In the genomic region with DNA sequence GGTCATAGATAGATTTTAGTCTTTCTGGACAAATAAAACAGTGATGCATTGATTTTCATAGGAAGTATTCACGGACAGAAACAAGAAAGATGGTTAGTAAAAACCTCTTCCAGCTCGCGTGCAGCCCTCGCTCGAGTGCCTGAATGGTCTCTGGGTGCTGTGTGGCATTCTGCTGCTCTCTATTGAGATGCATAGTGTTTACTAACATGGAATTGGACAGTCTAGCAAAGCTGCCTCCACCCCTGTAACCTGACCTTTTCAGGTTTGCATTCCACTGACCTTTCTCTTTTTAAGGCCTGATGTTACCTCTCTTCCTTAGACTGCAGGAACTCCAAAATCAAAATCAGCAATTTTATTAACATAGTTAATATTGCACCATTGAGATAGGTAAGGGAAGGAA, we compare ENCODE assay signal across 31 cellular contexts.
"Had no signal": no experiment of that assay in that cellular context is flagged by ENCODE, and none has a peak within 500 bp of the region (broad histone marks: within the 10 kb centered on the region; RNA-seq: fewer than 3 reads in every experiment).

No MANE protein-coding gene starts in this region.

- H3K9me3 ChIP-seq: adrenal gland, body of pancreas, esophagus muscularis mucosa, gastrocnemius medialis had no signal

- ATAC-seq: activated naive CD8-positive, alpha-beta T cell treated with anti-CD3 and anti-CD28 coated beads, Interleukin-2, amount 50 U/mL, for 24 hours; activated T-cell treated with anti-CD3 and anti-CD28 coated beads, Interleukin-2, amount 50 U/mL, for 72 hours; body of pancreas; effector memory CD8-positive, alpha-beta T cell; foreskin keratinocyte; gastrocnemius medialis; T-helper 17 cell had no signal

- H3K4me1 ChIP-seq: adrenal gland, body of pancreas, esophagus muscularis mucosa, foreskin keratinocyte, gastrocnemius medialis had no signal

- DNase-seq: activated CD4-positive, alpha-beta memory T cell treated with anti-CD3 and anti-CD28 coated beads, Interleukin-2, amount 10 ng/mL, durations not matched to agents 7 days and 5 days; activated CD4-positive, alpha-beta T cell treated with anti-CD3 and anti-CD28 coated beads for 1 hour; activated CD4-positive, alpha-beta T cell treated with anti-CD3 and anti-CD28 coated beads for 4 hours; activated CD4-positive, alpha-beta T cell treated with anti-CD3 and anti-CD28 coated beads, Interleukin-2, amount 10 ng/mL, durations not matched to agents 7 days and 5 days; activated CD4-positive, alpha-beta T cell treated with anti-CD3 and anti-CD28 coated beads, Interleukin-2, amount 50 U/mL, for 4 hours; activated CD8-positive, alpha-beta memory T cell treated with anti-CD3 and anti-CD28 coated beads, Interleukin-2, amount 50 U/mL, for 48 hours; activated effector memory CD4-positive, alpha-beta T cell treated with anti-CD3 and anti-CD28 coated beads, Interleukin-2, amount 50 U/mL, for 16 hours; activated naive CD4-positive, alpha-beta T cell treated with anti-CD3 and anti-CD28 coated beads for 36 hours; activated naive CD8-positive, alpha-beta T cell treated with anti-CD3 and anti-CD28 coated beads for 36 hours; activated naive CD8-positive, alpha-beta T cell treated with anti-CD3 and anti-CD28 coated beads, Interleukin-2, amount 50 U/mL, for 24 hours; activated T-cell treated with anti-CD3 and anti-CD28 coated beads for 4 hours; activated T-cell treated with anti-CD3 and anti-CD28 coated beads, Interleukin-2, amount 50 U/mL, for 24 hours; activated T-cell treated with anti-CD3 and anti-CD28 coated beads, Interleukin-2, amount 50 U/mL, for 72 hours; adrenal gland; amygdala; aorta; body of pancreas; caudate nucleus; cortex of kidney; dermis blood vessel endothelial cell; effector CD4-positive, alpha-beta T cell; effector memory CD8-positive, alpha-beta T cell; erythroblast; foreskin keratinocyte; gastrocnemius medialis; T-helper 1 cell; T-helper 17 cell; T1000 had no signal

- H3K4me3 ChIP-seq: adrenal gland, body of pancreas, esophagus muscularis mucosa, gastrocnemius medialis had no signal

- H3K27me3 ChIP-seq: adrenal gland, body of pancreas, esophagus muscularis mucosa, foreskin keratinocyte, gastrocnemius medialis had no signal

- H3K36me3 ChIP-seq: adrenal gland, esophagus muscularis mucosa, gastrocnemius medialis had no signal

- H3K36me3 Mint-ChIP-seq: activated naive CD4-positive, alpha-beta T cell treated with anti-CD3 and anti-CD28 coated beads, Interleukin-2, amount 50 U/mL, for 24 hours; activated naive CD8-positive, alpha-beta T cell treated with anti-CD3 and anti-CD28 coated beads for 36 hours had no signal

- H3K27ac Mint-ChIP-seq: activated CD4-positive, alpha-beta memory T cell treated with anti-CD3 and anti-CD28 coated beads, Interleukin-2, amount 10 ng/mL, durations not matched to agents 7 days and 5 days; activated CD4-positive, alpha-beta T cell treated with anti-CD3 and anti-CD28 coated beads, Interleukin-2, amount 10 ng/mL, durations not matched to agents 7 days and 5 days; activated naive CD4-positive, alpha-beta T cell treated with anti-CD3 and anti-CD28 coated beads for 36 hours; activated naive CD4-positive, alpha-beta T cell treated with anti-CD3 and anti-CD28 coated beads, Interleukin-2, amount 50 U/mL, for 24 hours; activated naive CD8-positive, alpha-beta T cell treated with anti-CD3 and anti-CD28 coated beads for 36 hours; activated naive CD8-positive, alpha-beta T cell treated with anti-CD3 and anti-CD28 coated beads, Interleukin-2, amount 50 U/mL, for 24 hours; activated T-cell treated with anti-CD3 and anti-CD28 coated beads, Interleukin-2, amount 50 U/mL, for 24 hours; activated T-cell treated with anti-CD3 and anti-CD28 coated beads, Interleukin-2, amount 50 U/mL, for 72 hours; effector memory CD8-positive, alpha-beta T cell; T-helper 17 cell; T-helper 2 cell treated with Interferon-gamma antibody and Interleukin-4, amounts not matched to agents 5 μg/mL and 100 μg/mL, for 36 hours had no signal

- H3K9me3 Mint-ChIP-seq: activated CD4-positive, alpha-beta memory T cell treated with anti-CD3 and anti-CD28 coated beads, Interleukin-2, amount 10 ng/mL, durations not matched to agents 7 days and 5 days; activated naive CD4-positive, alpha-beta T cell treated with anti-CD3 and anti-CD28 coated beads, Interleukin-2, amount 50 U/mL, for 24 hours; activated naive CD8-positive, alpha-beta T cell treated with anti-CD3 and anti-CD28 coated beads for 36 hours; T-helper 2 cell treated with Interferon-gamma antibody and Interleukin-4, amounts not matched to agents 5 μg/mL and 100 μg/mL, for 36 hours had no signal

- H3K27me3 Mint-ChIP-seq: activated CD4-positive, alpha-beta memory T cell treated with anti-CD3 and anti-CD28 coated beads, Interleukin-2, amount 10 ng/mL, durations not matched to agents 7 days and 5 days; activated CD4-positive, alpha-beta T cell treated with anti-CD3 and anti-CD28 coated beads, Interleukin-2, amount 10 ng/mL, durations not matched to agents 7 days and 5 days; activated naive CD4-positive, alpha-beta T cell treated with anti-CD3 and anti-CD28 coated beads, Interleukin-2, amount 50 U/mL, for 24 hours; activated naive CD8-positive, alpha-beta T cell treated with anti-CD3 and anti-CD28 coated beads for 36 hours; activated naive CD8-positive, alpha-beta T cell treated with anti-CD3 and anti-CD28 coated beads, Interleukin-2, amount 50 U/mL, for 24 hours; activated T-cell treated with anti-CD3 and anti-CD28 coated beads, Interleukin-2, amount 50 U/mL, for 24 hours; effector memory CD8-positive, alpha-beta T cell; T-helper 17 cell had no signal

- H3K4me1 Mint-ChIP-seq: activated CD4-positive, alpha-beta memory T cell treated with anti-CD3 and anti-CD28 coated beads, Interleukin-2, amount 10 ng/mL, durations not matched to agents 7 days and 5 days; activated CD4-positive, alpha-beta T cell treated with anti-CD3 and anti-CD28 coated beads, Interleukin-2, amount 10 ng/mL, durations not matched to agents 7 days and 5 days; activated naive CD4-positive, alpha-beta T cell treated with anti-CD3 and anti-CD28 coated beads, Interleukin-2, amount 50 U/mL, for 24 hours; activated naive CD8-positive, alpha-beta T cell treated with anti-CD3 and anti-CD28 coated beads for 36 hours; activated naive CD8-positive, alpha-beta T cell treated with anti-CD3 and anti-CD28 coated beads, Interleukin-2, amount 50 U/mL, for 24 hours; T-helper 17 cell had no signal

- H3K27ac ChIP-seq: adrenal gland, body of pancreas, esophagus muscularis mucosa, foreskin keratinocyte, gastrocnemius medialis had no signal

- H3K4me3 Mint-ChIP-seq: activated CD4-positive, alpha-beta memory T cell treated with anti-CD3 and anti-CD28 coated beads, Interleukin-2, amount 10 ng/mL, durations not matched to agents 7 days and 5 days; activated CD4-positive, alpha-beta T cell treated with anti-CD3 and anti-CD28 coated beads, Interleukin-2, amount 10 ng/mL, durations not matched to agents 7 days and 5 days; activated naive CD4-positive, alpha-beta T cell treated with anti-CD3 and anti-CD28 coated beads for 36 hours; activated naive CD4-positive, alpha-beta T cell treated with anti-CD3 and anti-CD28 coated beads, Interleukin-2, amount 50 U/mL, for 24 hours; activated naive CD8-positive, alpha-beta T cell treated with anti-CD3 and anti-CD28 coated beads for 36 hours; activated naive CD8-positive, alpha-beta T cell treated with anti-CD3 and anti-CD28 coated beads, Interleukin-2, amount 50 U/mL, for 24 hours; activated T-cell treated with anti-CD3 and anti-CD28 coated beads, Interleukin-2, amount 50 U/mL, for 24 hours; activated T-cell treated with anti-CD3 and anti-CD28 coated beads, Interleukin-2, amount 50 U/mL, for 72 hours; effector memory CD8-positive, alpha-beta T cell; T-helper 17 cell; T-helper 2 cell treated with Interferon-gamma antibody and Interleukin-4, amounts not matched to agents 5 μg/mL and 100 μg/mL, for 36 hours had no signal
